In genomic region chr12:11685261-11685660, GRCh38 we compare ENCODE assay signal across 26 cellular contexts. TPM values are rescaled to one million over a fixed set of nuclear protein-coding genes. Genes with fewer than 3 reads are reported as not detected.
A peak's percentile ranks its signal among the peaks of the same experiment; 100 is the strongest.
DNase-seq lines count a peak whose midpoint lies in the region; ATAC-seq, FAIRE-seq and TF ChIP-seq lines count a peak whose summit lies in the region.
"Had no signal": no experiment of that assay in that cellular context is flagged by ENCODE, and none has a peak within 500 bp of the region (broad histone marks: within the 10 kb centered on the region; RNA-seq: fewer than 3 reads in every experiment).

No MANE protein-coding gene starts in this region.

- H3K27me3 Mint-ChIP-seq in memory B cell, result no peaks in the 10 kb centered on the region
- H3K27me3 Mint-ChIP-seq: activated naive CD8-positive, alpha-beta T cell treated with anti-CD3 and anti-CD28 coated beads for 36 hours had no signal

- no peaks in the 10 kb centered on the region for H3K27me3 ChIP-seq in transverse colon
- no peaks in the 10 kb centered on the region for H3K27me3 ChIP-seq in small intestine (ENCODE audit: control insufficient read depth in 2 of 2, insufficient read depth in 2 of 2, low read length in 2 of 2)

- no peak overlapping the region for H3K4me3 Mint-ChIP-seq in memory B cell
- H3K4me3 Mint-ChIP-seq: activated naive CD8-positive, alpha-beta T cell treated with anti-CD3 and anti-CD28 coated beads for 36 hours; T-helper 2 cell treated with Interferon-gamma antibody and Interleukin-4, amounts not matched to agents 5 μg/mL and 100 μg/mL, for 36 hours had no signal

- no peak for TF ChIP-seq CTCF in OCI-LY7 (conservative IDR thresholded peaks at IDR 0.05; ENCODE audit: low read length)
- TF ChIP-seq CTCF in transverse colon (IDR thresholded peaks at IDR 0.05), result no peak

- H3K36me3 ChIP-seq in OCI-LY7 (ENCODE audit: insufficient read depth, low read length) (no peaks in the 10 kb centered on the region; the same call in 1 of the 2 replicates), transverse colon (no peaks in the 10 kb centered on the region), small intestine (ENCODE audit: control insufficient read depth in 2 of 2, insufficient read depth in 2 of 2, low read length in 2 of 2) (no peaks in the 10 kb centered on the region)

- ATAC-seq in Right ventricle myocardium superior (ENCODE audit: poor library complexity) (peak; percentile 18), Right ventricle myocardium inferior (no peak), memory B cell (ENCODE audit: low read depth) (peak; percentile 32)
- ATAC-seq: SK-N-SH treated with all-trans-retinoic acid at 6 μM for 48 hours had no signal

- in situ Hi-C loops in transverse colon (cut with MboI; ENCODE audit: low pct_ligation_motif_present in 1 of 4, low pct_unique_long_range_greater_than_20kb in 1 of 4, low sequenced_read_pairs in 3 of 4), result no loop called here

- H3K9me3 ChIP-seq in OCI-LY7 (ENCODE audit: low read length), result no peaks in the 10 kb centered on the region
- no peaks in the 10 kb centered on the region for H3K9me3 ChIP-seq in transverse colon
- no peaks in the 10 kb centered on the region for H3K9me3 ChIP-seq in small intestine (ENCODE audit: control insufficient read depth, low read depth)

- no peak overlapping the region for H2AFZ ChIP-seq in OCI-LY7 (ENCODE audit: low read length)

- H3K4me1 ChIP-seq in OCI-LY7 (ENCODE audit: insufficient read depth, low read length, poor library complexity, severe bottlenecking) (peaks cover 11% of the 10 kb centered on the region), transverse colon (peaks cover 32 to 79% (median 63%) of the 10 kb centered on the region in 4 donors), small intestine (ENCODE audit: control insufficient read depth in 2 of 2, insufficient read depth in 1 of 2, low read depth in 1 of 2, low read length in 1 of 2) (no peaks in the 10 kb centered on the region)

- POLR2A ChIA-PET in OCI-LY7 (lab: Charles Lee), result interaction anchor here (0.6 to 1.6 kb wide), 7 partner anchors 13 to 534 kb away, joined by 3 to 4 read pairs (median 3); no protein-coding TSS in a partner anchor

- CTCF ChIA-PET in OCI-LY7 (lab: Charles Lee; ENCODE audit: unreplicated experiment), result no interaction called here

- no peak overlapping the region for H3K27ac Mint-ChIP-seq in memory B cell
- H3K27ac Mint-ChIP-seq: activated naive CD8-positive, alpha-beta T cell treated with anti-CD3 and anti-CD28 coated beads for 36 hours; activated T-helper 2 cell treated with anti-CD3 and anti-CD28 coated beads, Interferon-gamma antibody, Interleukin-2, Interleukin-4, amounts not matched to agents 10 μg/mL and 5 μg/mL and 100 μg/mL, durations not matched to agents 14 hours and 24 hours and 36 hours; T-helper 2 cell treated with Interferon-gamma antibody and Interleukin-4, amounts not matched to agents 5 μg/mL and 100 μg/mL, for 36 hours had no signal

- H3K9me2 ChIP-seq in OCI-LY7 (ENCODE audit: insufficient read depth, low read length), result no peaks in the 10 kb centered on the region

- intact Hi-C loops in Right ventricle myocardium superior (cut with DNase I), result no loop called here
- intact Hi-C loops in Right ventricle myocardium inferior (cut with DNase I), result no loop called here
- intact Hi-C loops in OCI-LY7 (cut with micrococcal nuclease; ENCODE audit: unreplicated experiment), result no loop called here
- intact Hi-C loops in transverse colon (cut with DNase I; ENCODE audit: low total_unique reads), result no loop called here

- no peaks in the 10 kb centered on the region for H4K20me1 ChIP-seq in OCI-LY7 (ENCODE audit: insufficient read depth, low read length)

- H3K79me2 ChIP-seq in OCI-LY7 (ENCODE audit: insufficient read depth, low read depth, low read length), result peaks cover 26% of the 10 kb centered on the region; the same call in 1 of the 2 replicates

- H3K4me2 ChIP-seq in OCI-LY7 (ENCODE audit: low read length), result 0 out of 2 replicates have a peak overlapping the region, but pooled peaks have one; percentile 1

- peaks cover 16% of the 10 kb centered on the region for H3K36me3 Mint-ChIP-seq in memory B cell

- BruUV-seq in OCI-LY7 (replicated peaks; lab: Mats Ljungman, UMichigan), result no TSS peak

- H3K9me3 Mint-ChIP-seq in memory B cell, result peaks cover 1% of the 10 kb centered on the region
- H3K9me3 Mint-ChIP-seq: T-helper 2 cell treated with Interferon-gamma antibody and Interleukin-4, amounts not matched to agents 5 μg/mL and 100 μg/mL, for 36 hours had no signal

- TF ChIP-seq POLR2A in transverse colon (IDR thresholded peaks at IDR 0.05), result no peak

- H3K4me3 ChIP-seq in OCI-LY7 (ENCODE audit: low read depth, low read length, poor library complexity, severe bottlenecking) (no peak overlapping the region), transverse colon (no peak overlapping the region), small intestine (ENCODE audit: low read depth in 1 of 2, low read length in 2 of 2) (no peak overlapping the region)
- H3K4me3 ChIP-seq: skin epidermis had no signal

- peaks cover 55% of the 10 kb centered on the region for H3K4me1 Mint-ChIP-seq in memory B cell

- no peak for FAIRE-seq in small intestine (lab: Jason Lieb, UNC)
- FAIRE-seq: A204.1, kidney, urothelium cell line had no signal

- DNase-seq in Right ventricle myocardium superior, result no peak
- DNase-seq in Right ventricle myocardium inferior (ENCODE audit: missing footprints), result no peak
- no peak for DNase-seq in OCI-LY7 (ENCODE audit: low spot score)
- DNase-seq in memory B cell (ENCODE audit: low spot score in 2 of 2), result no peak
- no peak for DNase-seq in transverse colon
- DNase-seq in small intestine, result no peak
- DNase-seq in anterior cingulate cortex (lab: John Stamatoyannopoulos, UW), result no peak
- no peak for DNase-seq in HuH-7.5 (ENCODE audit: low spot score)
- DNase-seq: activated CD4-positive, alpha-beta T cell treated with anti-CD3 and anti-CD28 coated beads, Interleukin-2, amount 50 U/mL, for 4 hours; activated CD8-positive, alpha-beta memory T cell treated with anti-CD3 and anti-CD28 coated beads, Interleukin-2, amount 50 U/mL, for 48 hours; activated naive CD8-positive, alpha-beta T cell treated with anti-CD3 and anti-CD28 coated beads for 36 hours; COR-L47; DMS79 treated with DMSO at 0.1 percent for 48 hours; glutamatergic neuron; kidney; mammary epithelial cell; NCI-H446 treated with DMSO at 0.1 percent for 48 hours; stimulated activated CD4-positive, alpha-beta T cell treated with anti-CD3 and anti-CD28 coated beads, Interleukin-2, amount 100 ng/mL, for 24 hours; substantia nigra had no signal

- no peak for TF ChIP-seq EP300 in transverse colon (IDR thresholded peaks at IDR 0.05; ENCODE audit: low read depth)

- WGBS in transverse colon (ENCODE audit: low coverage in 1 of 2), 2 donors, result 43 to 54% methylated on average over 2 to 3 of the region's 3 CpGs
- 51 to 60% (median 58%) methylated on average over 3 of the region's 3 CpGs for WGBS in small intestine, 3 donors

- H3K27ac ChIP-seq in OCI-LY7 (ENCODE audit: low read depth, low read length, poor library complexity, severe bottlenecking), result no peak overlapping the region
- H3K27ac ChIP-seq in transverse colon, result peak overlapping the region; percentile 13 to 51 (median 24)
- no peak overlapping the region for H3K27ac ChIP-seq in small intestine (ENCODE audit: low read depth in 1 of 2, low read length in 1 of 2)
- H3K27ac ChIP-seq: epithelial cell of prostate, skin epidermis had no signal

RNA-seq across cellular contexts. Expression of gene ETV6, which starts 35.8 kb away (rescaled TPM):
- total RNA-seq in Right ventricle myocardium superior, result 16.1 TPM
- 15.2 TPM for total RNA-seq in Right ventricle myocardium inferior
- 17.2 and 19.3 TPM in 2 replicates for total RNA-seq in OCI-LY7 (2014; rRNA removed; shearing (Covaris generic))
- total RNA-seq in OCI-LY7 (2022), result 17.1 and 23.1 TPM in 2 replicates
- 10 to 100 TPM; 19.9 to 47.9 (median 41.0) TPM for total RNA-seq in transverse colon
- polyA plus RNA-seq in small intestine, result 1 to 10 TPM; 5.1 to 9.6 (median 7.2) TPM

Comparison
In these comparisons a context has a peak if more than half of its experiments do, and no peak if none do; other contexts are left out.
1. H3K27ac ChIP-seq: peak in transverse colon (4 of 4); none in OCI-LY7 (single experiment) and small intestine (0 of 2).